8 cellular contexts compared by ENCODE assay signal in the genomic region with DNA sequence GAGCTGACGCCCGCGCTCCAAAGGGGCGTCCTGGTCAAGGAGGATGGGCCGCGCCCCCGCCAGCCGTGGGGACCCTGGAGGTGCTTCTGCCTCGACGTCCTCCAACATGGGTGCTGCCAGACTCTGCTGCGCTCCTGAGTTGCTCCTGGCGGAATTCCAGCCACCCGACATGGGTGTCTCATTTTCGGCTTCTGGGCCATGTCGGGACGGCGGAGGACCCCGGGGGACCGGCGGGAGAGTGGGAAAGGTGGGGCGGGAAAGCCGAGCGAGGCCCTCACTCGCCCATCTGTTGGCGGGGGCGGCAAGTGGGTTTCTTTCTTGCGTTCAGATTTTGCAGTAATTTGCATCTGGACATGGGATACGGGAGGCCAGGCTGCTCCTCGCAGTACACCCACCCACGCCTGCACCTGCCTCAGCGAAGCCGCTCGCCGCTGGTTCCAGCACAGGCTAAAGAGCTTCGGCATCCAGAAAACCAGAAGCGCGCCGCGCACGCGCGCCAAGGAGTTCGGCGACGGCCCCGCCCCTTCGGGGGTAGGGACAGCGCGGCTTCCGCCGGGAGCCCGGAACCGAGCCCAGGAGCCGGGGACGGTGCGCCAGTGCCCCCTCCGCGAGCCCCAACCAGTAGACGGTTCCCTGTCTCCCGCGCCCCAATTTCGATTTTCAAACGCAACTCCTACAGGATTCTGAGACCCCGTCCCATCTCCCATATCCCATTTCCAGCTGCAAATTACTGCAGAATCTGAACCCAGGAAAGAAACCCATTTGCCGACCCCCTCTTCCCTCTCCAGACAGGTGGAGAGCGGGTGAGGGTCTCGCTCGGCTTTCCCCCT. TPM values are rescaled to one million over a fixed set of nuclear protein-coding genes. Genes with fewer than 3 reads are reported as not detected.
A peak's percentile ranks its signal among the peaks of the same experiment; 100 is the strongest.
DNase-seq lines count a peak whose midpoint lies in the region; ATAC-seq, FAIRE-seq and TF ChIP-seq lines count a peak whose summit lies in the region.

A gene (plus strand): TSS at position 563 of the 830 bp plus-strand sequence. CDS start 320 bp downstream, outside the sequence.

- peak; percentile 18; the same call in 1 of the 3 replicates for TF ChIP-seq CTCF in A549 (IDR thresholded peaks at IDR 0.05)
- no peak for TF ChIP-seq CTCF in WI38 (IDR thresholded peaks at IDR 0.05; ENCODE audit: low read depth, low read length)
- peak; percentile 4 for TF ChIP-seq CTCF in bronchial epithelial cell (IDR thresholded peaks at IDR 0.05; ENCODE audit: insufficient read depth, low read length, severe bottlenecking)

- DNase-seq in A549 (ENCODE audit: low read depth in 1 of 2, low spot score in 1 of 2) (peak; percentile 85 to 97), NCI-H2196 (lab: John Stamatoyannopoulos, UW; ENCODE audit: unreplicated experiment) (peak; percentile 93), bronchial epithelial cell (ENCODE audit: low read depth) (peak; percentile 67), islet precursor cell (peak; percentile 98)
- DNase-seq in stimulated activated CD4-positive, alpha-beta T cell treated with anti-CD3 and anti-CD28 coated beads, Interleukin-12 subunit alpha, Interleukin-12 subunit beta, amount 100 ng/mL, for 4 hours: peak; percentile 91

- no peak for TF ChIP-seq EP300 in A549 (IDR thresholded peaks at IDR 0.05)

- peaks cover 22% of the 10 kb centered on the region for H3K4me1 ChIP-seq in A549

- no peaks in the 10 kb centered on the region for H3K9me3 ChIP-seq in A549

- H3K4me3 ChIP-seq in A549 (peak within 1 kb of the TSS; percentile 77), WI38 (ENCODE audit: low read depth, low read length) (peak within 1 kb of the TSS; percentile 79), bronchial epithelial cell (ENCODE audit: low read depth, low read length) (peak within 1 kb of the TSS; percentile 47)

- peak; percentile 78 to 80 for ATAC-seq in A549
- ATAC-seq in GM18867 (IDR thresholded peaks at IDR 0.05; ENCODE audit: unreplicated experiment): peak; percentile 55
- peak; percentile 55 for ATAC-seq in HG03135 (IDR thresholded peaks at IDR 0.05; ENCODE audit: unreplicated experiment)

- 4% methylated on average over 67 of the region's 68 CpGs for whole genome bisulfite sequencing in A549 (ENCODE audit: missing lambda C conversion rate)

- peak within 1 kb of the TSS; percentile 91 to 94 for H3K27ac ChIP-seq in A549

- FAIRE-seq in A549 (lab: Jason Lieb, UNC) (no peak), bronchial epithelial cell (lab: Jason Lieb, UNC) (no peak)

- no peaks in the 10 kb centered on the region for H3K36me3 ChIP-seq in bronchial epithelial cell (ENCODE audit: control insufficient read depth, insufficient read depth, low read length)

- POLR2A ChIA-PET in A549 (lab: Yijun Ruan, JAX): interaction anchor here (0.6 to 3.1 kb wide), 12 partner anchors 14 to 137 kb away, joined by 3 to 20 read pairs (median 4); a partner anchor contains a TSS

- TF ChIP-seq POLR2A in A549 (IDR thresholded peaks at IDR 0.05; ENCODE audit: low read length): peak; percentile 83

- CTCF ChIA-PET in A549 (lab: Yijun Ruan, JAX): interaction anchor here (1.0 to 81.8 kb wide), 6 partner anchors 12 to 211 kb away, joined by 3 to 3429 read pairs (median 406); a partner anchor contains a TSS

- peak; percentile 32 to 46 for TF ChIP-seq RAD21 in A549 (conservative IDR thresholded peaks at IDR 0.05 in 1 of 2, IDR thresholded peaks at IDR 0.05 in 1 of 2)

- no peaks in the 10 kb centered on the region for H3K27me3 ChIP-seq in bronchial epithelial cell (ENCODE audit: control insufficient read depth, insufficient read depth, low read length)

- H3K4me2 ChIP-seq in A549: peak within 1 kb of the TSS; percentile 91

TF ChIP-seq in A549, 52 proteins besides CTCF, POLR2A, EP300 and RAD21:
- no peak for TF ChIP-seq RARB (CRISPR knock-in tag; IDR thresholded peaks at IDR 0.05)
- peak; percentile 78 for TF ChIP-seq POLR2AphosphoS2 (conservative IDR thresholded peaks at IDR 0.05; ENCODE audit: low read length)
- no peak for TF ChIP-seq FOSB (CRISPR knock-in tag; IDR thresholded peaks at IDR 0.05)
- no peak for TF ChIP-seq MAFK (IDR thresholded peaks at IDR 0.05; ENCODE audit: partially characterized antibody)
- TF ChIP-seq, protein P1, sequence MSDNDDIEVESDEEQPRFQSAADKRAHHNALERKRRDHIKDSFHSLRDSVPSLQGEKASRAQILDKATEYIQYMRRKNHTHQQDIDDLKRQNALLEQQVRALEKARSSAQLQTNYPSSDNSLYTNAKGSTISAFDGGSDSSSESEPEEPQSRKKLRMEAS (IDR thresholded peaks at IDR 0.05): peak; percentile 84
- TF ChIP-seq PHF8 (IDR thresholded peaks at IDR 0.05; ENCODE audit: borderline replicate concordance, low read depth): no peak; the same call in 1 of the 2 replicates
- TF ChIP-seq, protein P2, sequence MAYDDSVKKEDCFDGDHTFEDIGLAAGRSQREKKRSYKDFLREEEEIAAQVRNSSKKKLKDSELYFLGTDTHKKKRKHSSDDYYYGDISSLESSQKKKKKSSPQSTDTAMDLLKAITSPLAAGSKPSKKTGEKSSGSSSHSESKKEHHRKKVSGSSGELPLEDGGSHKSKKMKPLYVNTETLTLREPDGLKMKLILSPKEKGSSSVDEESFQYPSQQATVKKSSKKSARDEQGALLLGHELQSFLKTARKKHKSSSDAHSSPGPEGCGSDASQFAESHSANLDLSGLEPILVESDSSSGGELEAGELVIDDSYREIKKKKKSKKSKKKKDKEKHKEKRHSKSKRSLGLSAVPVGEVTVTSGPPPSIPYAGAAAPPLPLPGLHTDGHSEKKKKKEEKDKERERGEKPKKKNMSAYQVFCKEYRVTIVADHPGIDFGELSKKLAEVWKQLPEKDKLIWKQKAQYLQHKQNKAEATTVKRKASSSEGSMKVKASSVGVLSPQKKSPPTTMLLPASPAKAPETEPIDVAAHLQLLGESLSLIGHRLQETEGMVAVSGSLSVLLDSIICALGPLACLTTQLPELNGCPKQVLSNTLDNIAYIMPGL (CRISPR knock-in tag; IDR thresholded peaks at IDR 0.05; ENCODE audit: borderline replicate concordance): no peak
- TF ChIP-seq TFCP2L1 (CRISPR knock-in tag; IDR thresholded peaks at IDR 0.05): 0 out of 2 replicates have a peak, but pooled peaks have one; percentile 31
- TF ChIP-seq MYC (IDR thresholded peaks at IDR 0.05; ENCODE audit: borderline replicate concordance, low read length): peak; percentile 14; the same call in 1 of the 2 replicates
- TF ChIP-seq, protein P3, sequence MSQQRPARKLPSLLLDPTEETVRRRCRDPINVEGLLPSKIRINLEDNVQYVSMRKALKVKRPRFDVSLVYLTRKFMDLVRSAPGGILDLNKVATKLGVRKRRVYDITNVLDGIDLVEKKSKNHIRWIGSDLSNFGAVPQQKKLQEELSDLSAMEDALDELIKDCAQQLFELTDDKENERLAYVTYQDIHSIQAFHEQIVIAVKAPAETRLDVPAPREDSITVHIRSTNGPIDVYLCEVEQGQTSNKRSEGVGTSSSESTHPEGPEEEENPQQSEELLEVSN (IDR thresholded peaks at IDR 0.05; ENCODE audit: borderline replicate concordance, low read depth): peak; percentile 89
- TF ChIP-seq JUN (IDR thresholded peaks at IDR 0.05): peak; percentile 65 to 84; a peak in 4 of 5 replicates
- TF ChIP-seq TP53 (CRISPR knock-in tag; IDR thresholded peaks at IDR 0.05): 0 out of 2 replicates have a peak, but pooled peaks have one; percentile 73
- TF ChIP-seq, protein P4, sequence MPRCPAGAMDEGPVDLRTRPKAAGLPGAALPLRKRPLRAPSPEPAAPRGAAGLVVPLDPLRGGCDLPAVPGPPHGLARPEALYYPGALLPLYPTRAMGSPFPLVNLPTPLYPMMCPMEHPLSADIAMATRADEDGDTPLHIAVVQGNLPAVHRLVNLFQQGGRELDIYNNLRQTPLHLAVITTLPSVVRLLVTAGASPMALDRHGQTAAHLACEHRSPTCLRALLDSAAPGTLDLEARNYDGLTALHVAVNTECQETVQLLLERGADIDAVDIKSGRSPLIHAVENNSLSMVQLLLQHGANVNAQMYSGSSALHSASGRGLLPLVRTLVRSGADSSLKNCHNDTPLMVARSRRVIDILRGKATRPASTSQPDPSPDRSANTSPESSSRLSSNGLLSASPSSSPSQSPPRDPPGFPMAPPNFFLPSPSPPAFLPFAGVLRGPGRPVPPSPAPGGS (IDR thresholded peaks at IDR 0.05): peak; percentile 74
- peak; percentile 22; the same call in 2 of the 3 replicates for TF ChIP-seq SMC3 (IDR thresholded peaks at IDR 0.05)

RNA-seq across cellular contexts. Expression of the gene that starts here (rescaled TPM):
- 8.5 and 9.5 TPM in 2 replicates for polyA plus RNA-seq in A549 (2011; rRNA removed)
- polyA plus RNA-seq in A549 (2012; cell fraction: cytosol; rRNA removed): 11.0 and 13.2 TPM in 2 replicates
- polyA plus RNA-seq in A549 (2012; cell fraction: nucleus; rRNA removed): 16.6 and 18.3 TPM in 2 replicates
- 11.3 to 13.1 TPM (median 12.6 TPM) in 3 replicates for polyA plus RNA-seq in A549 (2017; fragmentation: RNase III; extraction: RNeasy Plus Mini Kit Qiagen cat#74134 plus additional on column Dnase treatment)
- polyA minus RNA-seq in A549 (2011; rRNA and poly(A)+ RNA removed): 14.3 and 15.2 TPM in 2 replicates
- 1.8 and 3.2 TPM in 2 replicates for total RNA-seq in bronchial epithelial cell

Comparison
In these comparisons a context has a peak if more than half of its experiments do, and no peak if none do; other contexts are left out.
1. Peak in every context shown above with its lines: DNase-seq, ATAC-seq, H3K4me3 ChIP-seq and H3K27ac ChIP-seq.